13 cellular contexts compared by ENCODE assay signal in genomic region chr4:24915121-24915922, GRCh38. TPM values are rescaled to one million over a fixed set of nuclear protein-coding genes. Genes with fewer than 3 reads are reported as not detected.
DNase-seq lines count a peak whose midpoint lies in the region; ATAC-seq and TF ChIP-seq lines count a peak whose summit lies in the region.
"Had no signal": no experiment of that assay in that cellular context is flagged by ENCODE, and none has a peak within 500 bp of the region (broad histone marks: within the 10 kb centered on the region; RNA-seq: fewer than 3 reads in every experiment).

No MANE protein-coding gene starts in this region.

- ATAC-seq in GM19328 (IDR thresholded peaks at IDR 0.05; ENCODE audit: unreplicated experiment): no peak
- ATAC-seq: right cardiac atrium had no signal

- H3K27ac Mint-ChIP-seq in neural crest cell (ENCODE audit: unreplicated experiment): no peak overlapping the region
- H3K27ac Mint-ChIP-seq: T-helper 2 cell treated with Interferon-gamma antibody and Interleukin-4, amounts not matched to agents 5 μg/mL and 100 μg/mL, for 36 hours had no signal

- H3K4me3 ChIP-seq in choroid plexus epithelial cell (ENCODE audit: low read depth, low read length): no peak overlapping the region
- H3K4me3 ChIP-seq: adrenal gland, PC-9 had no signal

- H3K36me3 Mint-ChIP-seq in neural crest cell (ENCODE audit: low read depth): peaks cover 6% of the 10 kb centered on the region

- TF ChIP-seq CTCF in choroid plexus epithelial cell (conservative IDR thresholded peaks at IDR 0.05; ENCODE audit: low read depth, low read length): peak; percentile 47
- no peak for TF ChIP-seq CTCF in neural crest cell (conservative IDR thresholded peaks at IDR 0.05)

- DNase-seq in NCI-H1436 (lab: John Stamatoyannopoulos, UW) (peak; percentile 22), NCI-H1436 treated with DMSO at 0.1 percent for 48 hours (lab: John Stamatoyannopoulos, UW) (no peak), NCI-H1092 (lab: John Stamatoyannopoulos, UW) (peak; percentile 13), choroid plexus epithelial cell (ENCODE audit: low read depth) (peak; percentile 37), neural crest cell (ENCODE audit: low read depth, low spot score) (no peak), inferior parietal cortex (ENCODE audit: extremely low spot score) (no peak), NCI-H187 treated with DMSO at 0.1 percent for 48 hours (lab: John Stamatoyannopoulos, UW) (no peak)
- DNase-seq: activated CD8-positive, alpha-beta memory T cell treated with anti-CD3 and anti-CD28 coated beads, Interleukin-2, amount 50 U/mL, for 4 hours; adrenal gland; PC-9; right cardiac atrium had no signal

- H3K9me3 Mint-ChIP-seq in neural crest cell: peaks cover 2% of the 10 kb centered on the region
- H3K9me3 Mint-ChIP-seq: T-helper 2 cell treated with Interferon-gamma antibody and Interleukin-4, amounts not matched to agents 5 μg/mL and 100 μg/mL, for 36 hours had no signal

- peak overlapping the region; percentile 63 for H3K4me3 Mint-ChIP-seq in neural crest cell
- H3K4me3 Mint-ChIP-seq: T-helper 2 cell treated with Interferon-gamma antibody and Interleukin-4, amounts not matched to agents 5 μg/mL and 100 μg/mL, for 36 hours had no signal

- H3K27me3 Mint-ChIP-seq in neural crest cell (ENCODE audit: low read depth): no peaks in the 10 kb centered on the region

- H3K4me1 Mint-ChIP-seq in neural crest cell: peaks cover 21% of the 10 kb centered on the region

RNA-seq across cellular contexts. Expression of gene CCDC149, which starts 2.5 kb away (rescaled TPM):
- total RNA-seq in neural crest cell: 9.2 and 11.9 TPM in 2 replicates

Comparison
In these comparisons a context has a peak if more than half of its experiments do, and no peak if none do; other contexts are left out.
1. DNase-seq: peak in NCI-H1436 (single experiment), NCI-H1092 (single experiment) and choroid plexus epithelial cell (single experiment); none in NCI-H1436 treated with DMSO at 0.1 percent for 48 hours (single experiment), neural crest cell (single experiment), inferior parietal cortex (single experiment) and NCI-H187 treated with DMSO at 0.1 percent for 48 hours (single experiment).